Comparison of ENCODE assay signal across 8 cellular contexts in genomic region chr12:121241203-121241970, GRCh38. TPM values are rescaled to one million over a fixed set of nuclear protein-coding genes. Genes with fewer than 3 reads are reported as not detected.
A peak's percentile ranks its signal among the peaks of the same experiment; 100 is the strongest.
DNase-seq lines count a peak whose midpoint lies in the region; ATAC-seq lines count a peak whose summit lies in the region.

No MANE protein-coding gene starts in this region.

- intact Hi-C loops in naive thymus-derived CD4-positive, alpha-beta T cell (cut with micrococcal nuclease) = loop anchor here (2.0 to 5.0 kb wide), 4 partner anchors 17 to 555 kb away; partner anchors contain the start of genes CAMKK2 (in 1 of the 2) and MLEC (in 1 of the 2)

- POLR2A ChIA-PET in naive thymus-derived CD4-positive, alpha-beta T cell (lab: Charles Lee) = interaction anchor here (0.7 to 3.2 kb wide), 4 partner anchors 11 to 36 kb away, joined by 3 to 49 read pairs (median 5); no protein-coding TSS in a partner anchor

- H3K4me3 ChIP-seq in naive thymus-derived CD4-positive, alpha-beta T cell (ENCODE audit: low read length) = peak overlapping the region; percentile 71

- H3K4me1 ChIP-seq in naive thymus-derived CD4-positive, alpha-beta T cell (ENCODE audit: control insufficient read depth in 2 of 2, insufficient read depth in 2 of 2, low read length in 2 of 2) = peaks cover 30 to 44% of the 10 kb centered on the region in 2 donors

- no peaks in the 10 kb centered on the region for H3K36me3 Mint-ChIP-seq in activated naive CD4-positive, alpha-beta T cell treated with anti-CD3 and anti-CD28 coated beads, Interleukin-2, amount 50 U/mL, for 24 hours
- no peaks in the 10 kb centered on the region for H3K36me3 Mint-ChIP-seq in activated naive CD8-positive, alpha-beta T cell
- peaks cover 0 to 17% (median 7%) of the 10 kb centered on the region in 5 donors for H3K36me3 Mint-ChIP-seq in naive thymus-derived CD4-positive, alpha-beta T cell

- H3K4me3 Mint-ChIP-seq in activated naive CD4-positive, alpha-beta T cell treated with anti-CD3 and anti-CD28 coated beads, Interleukin-2, amount 50 U/mL, for 24 hours = peak overlapping the region; percentile 81
- H3K4me3 Mint-ChIP-seq in activated naive CD8-positive, alpha-beta T cell = peak overlapping the region; percentile 75
- peak overlapping the region; percentile 81 to 94 (median 88) for H3K4me3 Mint-ChIP-seq in naive thymus-derived CD4-positive, alpha-beta T cell

- DNase-seq in activated naive CD4-positive, alpha-beta T cell treated with anti-CD3 and anti-CD28 coated beads, Interleukin-2, amount 50 U/mL, for 16 hours = no peak
- peak in 1 of 9 donors; percentile 18 for DNase-seq in naive thymus-derived CD4-positive, alpha-beta T cell
- DNase-seq in ureter (ENCODE audit: low spot score) = peak; percentile 55
- DNase-seq in inferior parietal cortex (ENCODE audit: extremely low spot score) = no peak
- no peak for DNase-seq in activated effector memory CD4-positive, alpha-beta T cell treated with Interleukin-2 at 50 U/mL for 16 hours

- H3K36me3 ChIP-seq in naive thymus-derived CD4-positive, alpha-beta T cell (ENCODE audit: control insufficient read depth in 2 of 3, insufficient read depth in 3 of 3, low read length in 3 of 3) = peaks cover 0 to 9% (median 0%) of the 10 kb centered on the region in 3 experiments

- H3K27me3 ChIP-seq in naive thymus-derived CD4-positive, alpha-beta T cell (ENCODE audit: control insufficient read depth in 2 of 2, insufficient read depth in 2 of 2, low read length in 2 of 2) = no peaks in the 10 kb centered on the region

- no peaks in the 10 kb centered on the region for H3K27me3 Mint-ChIP-seq in activated naive CD4-positive, alpha-beta T cell treated with anti-CD3 and anti-CD28 coated beads, Interleukin-2, amount 50 U/mL, for 24 hours
- no peaks in the 10 kb centered on the region for H3K27me3 Mint-ChIP-seq in activated naive CD8-positive, alpha-beta T cell
- H3K27me3 Mint-ChIP-seq in naive thymus-derived CD4-positive, alpha-beta T cell = no peaks in the 10 kb centered on the region

- no peak for ATAC-seq in naive thymus-derived CD4-positive, alpha-beta T cell
- ATAC-seq in GM21528 (IDR thresholded peaks at IDR 0.05; ENCODE audit: low FRiP score, unreplicated experiment) = no peak

- peaks cover 37% of the 10 kb centered on the region for H3K4me1 Mint-ChIP-seq in activated naive CD4-positive, alpha-beta T cell treated with anti-CD3 and anti-CD28 coated beads, Interleukin-2, amount 50 U/mL, for 24 hours
- peaks cover 35% of the 10 kb centered on the region for H3K4me1 Mint-ChIP-seq in activated naive CD8-positive, alpha-beta T cell (ENCODE audit: low read depth)
- peaks cover 26 to 57% (median 47%) of the 10 kb centered on the region in 7 donors for H3K4me1 Mint-ChIP-seq in naive thymus-derived CD4-positive, alpha-beta T cell

- peak overlapping the region; percentile 94 for H3K27ac Mint-ChIP-seq in activated naive CD4-positive, alpha-beta T cell treated with anti-CD3 and anti-CD28 coated beads, Interleukin-2, amount 50 U/mL, for 24 hours
- H3K27ac Mint-ChIP-seq in activated naive CD8-positive, alpha-beta T cell = peak overlapping the region; percentile 95
- peak overlapping the region; percentile 90 to 100 (median 99) for H3K27ac Mint-ChIP-seq in naive thymus-derived CD4-positive, alpha-beta T cell

- CTCF ChIA-PET in naive thymus-derived CD4-positive, alpha-beta T cell (lab: Charles Lee) = interaction anchor here (2.3 to 3.3 kb wide), 2 partner anchors 11 to 17 kb away, joined by 8 to 22 read pairs; no protein-coding TSS in a partner anchor

- H3K27ac ChIP-seq in naive thymus-derived CD4-positive, alpha-beta T cell (ENCODE audit: low read depth, low read length) = peak overlapping the region; percentile 87

- no peaks in the 10 kb centered on the region for H3K9me3 Mint-ChIP-seq in activated naive CD4-positive, alpha-beta T cell treated with anti-CD3 and anti-CD28 coated beads, Interleukin-2, amount 50 U/mL, for 24 hours
- H3K9me3 Mint-ChIP-seq in activated naive CD8-positive, alpha-beta T cell (ENCODE audit: low read depth) = no peaks in the 10 kb centered on the region
- peaks cover 0 to 3% (median 0%) of the 10 kb centered on the region in 11 donors for H3K9me3 Mint-ChIP-seq in naive thymus-derived CD4-positive, alpha-beta T cell

- no peaks in the 10 kb centered on the region for H3K9me3 ChIP-seq in naive thymus-derived CD4-positive, alpha-beta T cell (ENCODE audit: control insufficient read depth in 2 of 3, low read length in 3 of 3)

RNA-seq across cellular contexts. Expression of gene P2RX4, which starts 31.5 kb away (rescaled TPM):
- 10 to 100 TPM; 34.1 to 56.9 (median 40.5) TPM for total RNA-seq in naive thymus-derived CD4-positive, alpha-beta T cell
- 10 to 100 TPM; 42.0 to 42.9 TPM for polyA plus RNA-seq in naive thymus-derived CD4-positive, alpha-beta T cell
- total RNA-seq in ureter = 28.0 TPM

RNA-seq across cellular contexts. Expression of gene CAMKK2, which starts 55.1 kb away (rescaled TPM):
- total RNA-seq in naive thymus-derived CD4-positive, alpha-beta T cell = 10 to 100 TPM; 15.5 to 38.7 (median 18.1) TPM
- polyA plus RNA-seq in naive thymus-derived CD4-positive, alpha-beta T cell = 10 to 100 TPM; 13.9 to 14.6 TPM
- total RNA-seq in ureter = 38.8 TPM
